Comparison of ENCODE assay signal across 26 cellular contexts in the genomic region with DNA sequence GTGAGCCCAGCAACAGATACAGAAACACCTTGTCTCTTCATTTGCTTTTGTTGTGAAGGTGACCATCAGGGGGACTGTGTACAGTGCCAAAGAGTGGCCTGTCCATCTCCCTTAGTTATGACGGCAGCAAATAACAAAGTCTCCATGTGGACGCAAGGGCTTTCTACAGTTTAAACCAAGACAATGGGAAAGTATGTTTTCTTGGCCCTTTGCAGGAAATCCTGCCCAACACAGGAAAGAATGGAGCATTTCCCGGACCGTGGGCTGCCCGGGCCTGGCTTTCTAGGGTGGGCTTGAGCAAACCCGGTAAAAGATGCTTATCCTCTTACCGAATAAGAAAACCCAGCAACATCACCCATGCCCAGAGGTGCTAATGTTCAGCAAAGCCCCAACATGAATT.
"Had no signal": no experiment of that assay in that cellular context is flagged by ENCODE, and none has a peak within 500 bp of the region (broad histone marks: within the 10 kb centered on the region; RNA-seq: fewer than 3 reads in every experiment).

No MANE protein-coding gene starts in this region.

- ATAC-seq: activated CD8-positive, alpha-beta memory T cell treated with anti-CD3 and anti-CD28 coated beads, Interleukin-2, amount 10 ng/mL, durations not matched to agents 7 days and 5 days; left colon; pancreas; stimulated activated naive CD8-positive, alpha-beta T cell treated with anti-CD3 and anti-CD28 coated beads, Interleukin-15, Interleukin-2, amounts not matched to agents 100 U/mL and 50 U/mL, for 24 hours had no signal

- H3K27me3 ChIP-seq: brain microvascular endothelial cell, esophagus muscularis mucosa, pancreas, transverse colon, uterus had no signal

- H3K27ac Mint-ChIP-seq: activated CD4-positive, alpha-beta T cell treated with anti-CD3 and anti-CD28 coated beads, Interleukin-2, amount 10 ng/mL, durations not matched to agents 7 days and 5 days; activated CD8-positive, alpha-beta memory T cell treated with anti-CD3 and anti-CD28 coated beads, Interleukin-2, amount 10 ng/mL, durations not matched to agents 7 days and 5 days; activated CD8-positive, alpha-beta T cell treated with anti-CD3 and anti-CD28 coated beads for 36 hours; activated naive CD4-positive, alpha-beta T cell treated with anti-CD3 and anti-CD28 coated beads, Interleukin-2, amount 50 U/mL, for 24 hours; nephron had no signal

- FAIRE-seq: frontal cortex, pancreas, TTC549 had no signal

- H3K4me3 ChIP-seq: esophagus muscularis mucosa, pancreas, transverse colon, uterus had no signal

- H3K36me3 Mint-ChIP-seq: activated CD8-positive, alpha-beta memory T cell treated with anti-CD3 and anti-CD28 coated beads, Interleukin-2, amount 10 ng/mL, durations not matched to agents 7 days and 5 days; activated naive CD4-positive, alpha-beta T cell treated with anti-CD3 and anti-CD28 coated beads, Interleukin-2, amount 50 U/mL, for 24 hours had no signal

- H3K9me3 ChIP-seq: esophagus muscularis mucosa, pancreas, transverse colon, uterus had no signal

- H3K4me3 Mint-ChIP-seq: activated CD8-positive, alpha-beta memory T cell treated with anti-CD3 and anti-CD28 coated beads, Interleukin-2, amount 10 ng/mL, durations not matched to agents 7 days and 5 days; nephron had no signal

- H3K9me3 Mint-ChIP-seq: activated CD4-positive, alpha-beta T cell treated with anti-CD3 and anti-CD28 coated beads, Interleukin-2, amount 10 ng/mL, durations not matched to agents 7 days and 5 days; activated CD8-positive, alpha-beta T cell treated with anti-CD3 and anti-CD28 coated beads for 36 hours; activated naive CD4-positive, alpha-beta T cell treated with anti-CD3 and anti-CD28 coated beads, Interleukin-2, amount 50 U/mL, for 24 hours; nephron had no signal

- H3K4me1 ChIP-seq: esophagus muscularis mucosa, pancreas, transverse colon, uterus had no signal

- H3K36me3 ChIP-seq: brain microvascular endothelial cell, esophagus muscularis mucosa, pancreas, transverse colon, uterus, WERI-Rb-1 had no signal

- H3K27ac ChIP-seq: brain microvascular endothelial cell, pancreas, transverse colon, uterus, WERI-Rb-1 had no signal

- H3K27me3 Mint-ChIP-seq: activated CD4-positive, alpha-beta T cell treated with anti-CD3 and anti-CD28 coated beads, Interleukin-2, amount 10 ng/mL, durations not matched to agents 7 days and 5 days had no signal

- DNase-seq: activated CD4-positive, alpha-beta T cell treated with anti-CD3 and anti-CD28 coated beads, Interleukin-2, amount 10 ng/mL, durations not matched to agents 7 days and 5 days; activated CD4-positive, CD25-positive, alpha-beta regulatory T cell treated with anti-CD3 and anti-CD28 coated beads, Interleukin-2, amount 50 U/mL, for 72 hours; activated CD8-positive, alpha-beta memory T cell treated with anti-CD3 and anti-CD28 coated beads, Interleukin-2, amount 10 ng/mL, durations not matched to agents 7 days and 5 days; activated CD8-positive, alpha-beta T cell treated with anti-CD3 and anti-CD28 coated beads for 36 hours; activated gamma-delta T cell; activated T-cell treated with anti-CD3 and anti-CD28 coated beads for 4 hours; anterior cingulate cortex; central memory CD4-positive, alpha-beta T cell; effector memory CD4-positive, alpha-beta T cell; islet precursor cell; left colon; mammary epithelial cell; midbrain; pancreas; stimulated activated CD4-positive, alpha-beta T cell treated with anti-CD3 and anti-CD28 coated beads, Interleukin-4, amount 100 ng/mL, for 4 hours; stimulated activated naive CD8-positive, alpha-beta T cell treated with anti-CD3 and anti-CD28 coated beads, Interleukin-15, Interleukin-2, amounts not matched to agents 100 U/mL and 50 U/mL, for 24 hours; T-helper 1 cell; transverse colon; uterus; WERI-Rb-1 had no signal
